In genomic region chr4:7422098-7422897, GRCh38 we compare ENCODE assay signal across 31 cellular contexts. TPM values are rescaled to one million over a fixed set of nuclear protein-coding genes. Genes with fewer than 3 reads are reported as not detected.
DNase-seq lines count a peak whose midpoint lies in the region; ATAC-seq, FAIRE-seq and TF ChIP-seq lines count a peak whose summit lies in the region.
"Had no signal": no experiment of that assay in that cellular context is flagged by ENCODE, and none has a peak within 500 bp of the region (broad histone marks: within the 10 kb centered on the region; RNA-seq: fewer than 3 reads in every experiment).

No MANE protein-coding gene starts in this region.

- FAIRE-seq in kidney (lab: Jason Lieb, UNC) = no peak

- H3K4me3 ChIP-seq in kidney (ENCODE audit: low read length in 2 of 2) (no peak overlapping the region), spleen (no peak overlapping the region)
- H3K4me3 ChIP-seq: BLaER1 treated with 17β-estradiol and CSF1 and Interleukin-3, amounts not matched to agents 10 nM and 100 nM; heart left ventricle; mucosa of descending colon had no signal

- H3K27me3 ChIP-seq in spleen (replicated peaks in 1 of 7) = no peaks in the 10 kb centered on the region
- H3K27me3 ChIP-seq: BLaER1 treated with 17β-estradiol and CSF1 and Interleukin-3, amounts not matched to agents 10 nM and 100 nM; heart left ventricle had no signal

- peak; percentile 41 for DNase-seq in activated effector memory CD4-positive, alpha-beta T cell treated with anti-CD3 and anti-CD28 coated beads, Interleukin-2, amount 50 U/mL, for 16 hours
- no peak for DNase-seq in activated effector memory CD4-positive, alpha-beta T cell treated with Interleukin-2 at 50 U/mL for 16 hours
- DNase-seq in D341Med (ENCODE audit: low spot score) = peak; percentile 27
- DNase-seq in kidney = peak; percentile 52
- peak; percentile 73 for DNase-seq in spleen
- no peak for DNase-seq in NCI-H1694 (lab: John Stamatoyannopoulos, UW)
- no peak for DNase-seq in cortex of kidney (lab: John Stamatoyannopoulos, UW)
- DNase-seq: activated naive CD4-positive, alpha-beta T cell treated with Interleukin-2 at 50 U/mL for 16 hours; Calu3; central memory CD4-positive, alpha-beta T cell; GOT3; Kasumi-1; NCI-H1930; NCI-H2227 treated with DMSO at 0.1 percent for 48 hours; NCI-H82; SHP77 treated with DMSO at 0.1 percent for 48 hours; stimulated activated CD4-positive, alpha-beta T cell treated with anti-CD3 and anti-CD28 coated beads, Interleukin-4, amount 100 ng/mL, for 1 hour; stimulated activated naive CD4-positive, alpha-beta T cell; trophoblast cell had no signal

- no peaks in the 10 kb centered on the region for H3K4me1 ChIP-seq in kidney (ENCODE audit: control insufficient read depth in 1 of 2, insufficient read depth in 1 of 2, low read depth in 1 of 2, low read length in 2 of 2)
- H3K4me1 ChIP-seq in spleen = peaks cover 0 to 12% (median 2%) of the 10 kb centered on the region in 6 donors
- H3K4me1 ChIP-seq: heart left ventricle had no signal

- ATAC-seq in GM21360 (IDR thresholded peaks at IDR 0.05; ENCODE audit: unreplicated experiment) = no peak
- ATAC-seq: heart left ventricle, mucosa of descending colon, T-cell had no signal

- H3K36me3 ChIP-seq in kidney (ENCODE audit: control insufficient read depth in 1 of 2, insufficient read depth in 2 of 2, low read length in 2 of 2) (no peaks in the 10 kb centered on the region), spleen (no peaks in the 10 kb centered on the region)
- H3K36me3 ChIP-seq: BLaER1 treated with 17β-estradiol and CSF1 and Interleukin-3, amounts not matched to agents 10 nM and 100 nM; heart left ventricle had no signal

- H3K9me3 ChIP-seq in kidney (ENCODE audit: control insufficient read depth in 1 of 2, low read length in 2 of 2) (peaks cover 0 to 9% of the 10 kb centered on the region in 2 donors), spleen (peaks cover 0 to 14% (median 4%) of the 10 kb centered on the region in 8 donors)
- H3K9me3 ChIP-seq: mucosa of descending colon had no signal

- TF ChIP-seq CTCF in kidney (IDR thresholded peaks at IDR 0.05; ENCODE audit: borderline replicate concordance, extremely low read depth, insufficient read depth) = no peak
- TF ChIP-seq CTCF in spleen (IDR thresholded peaks at IDR 0.05 in 8 of 11, conservative IDR thresholded peaks at IDR 0.05 in 3 of 11) = no peak

- no peak overlapping the region for H3K27ac ChIP-seq in kidney (ENCODE audit: low read depth in 2 of 2, low read length in 2 of 2)
- no peak overlapping the region for H3K27ac ChIP-seq in spleen
- H3K27ac ChIP-seq: BLaER1 treated with 17β-estradiol and CSF1 and Interleukin-3, amounts not matched to agents 10 nM and 100 nM; epithelial cell of prostate; heart left ventricle had no signal

- WGBS in spleen, 5 donors = 77 to 95% (median 81%) methylated on average over 21 to 23 of the region's 23 CpGs

- TF ChIP-seq POLR2A in spleen (IDR thresholded peaks at IDR 0.05) = no peak

- H3K9ac ChIP-seq in kidney (ENCODE audit: low read length in 2 of 2) = no peak overlapping the region
- H3K9ac ChIP-seq: BLaER1 treated with 17β-estradiol and CSF1 and Interleukin-3, amounts not matched to agents 10 nM and 100 nM had no signal

- intact Hi-C loops in kidney (cut with DNase I) (no loop called here), spleen (cut with DNase I; ENCODE audit: low total_unique reads) (no loop called here)

RNA-seq across cellular contexts. Expression of gene PSAPL1, which starts 12.4 kb away (rescaled TPM):
- not detected for total RNA-seq in kidney
- not detected for polyA plus RNA-seq in kidney (ENCODE audit: insufficient read depth, low read depth, low replicate concordance)
- total RNA-seq in spleen = not detected
- not detected for polyA plus RNA-seq in spleen
- total RNA-seq: aorta, Calu3, fibroblast of villous mesenchyme, liver, mucosa of descending colon, neural crest cell, OCI-LY7, pulmonary artery endothelial cell, T-cell had no signal
- polyA plus RNA-seq: aorta, heart left ventricle, liver had no signal

Comparison
In these comparisons a context has a peak if more than half of its experiments do, and no peak if none do; other contexts are left out.
1. DNase-seq: peak in activated effector memory CD4-positive, alpha-beta T cell treated with anti-CD3 and anti-CD28 coated beads, Interleukin-2, amount 50 U/mL, for 16 hours (single experiment), D341Med (single experiment), kidney (single experiment) and spleen (single experiment); none in activated effector memory CD4-positive, alpha-beta T cell treated with Interleukin-2 at 50 U/mL for 16 hours (single experiment), NCI-H1694 (single experiment) and cortex of kidney (single experiment).